ENCODE assay signal across 8 cellular contexts in the genomic region with DNA sequence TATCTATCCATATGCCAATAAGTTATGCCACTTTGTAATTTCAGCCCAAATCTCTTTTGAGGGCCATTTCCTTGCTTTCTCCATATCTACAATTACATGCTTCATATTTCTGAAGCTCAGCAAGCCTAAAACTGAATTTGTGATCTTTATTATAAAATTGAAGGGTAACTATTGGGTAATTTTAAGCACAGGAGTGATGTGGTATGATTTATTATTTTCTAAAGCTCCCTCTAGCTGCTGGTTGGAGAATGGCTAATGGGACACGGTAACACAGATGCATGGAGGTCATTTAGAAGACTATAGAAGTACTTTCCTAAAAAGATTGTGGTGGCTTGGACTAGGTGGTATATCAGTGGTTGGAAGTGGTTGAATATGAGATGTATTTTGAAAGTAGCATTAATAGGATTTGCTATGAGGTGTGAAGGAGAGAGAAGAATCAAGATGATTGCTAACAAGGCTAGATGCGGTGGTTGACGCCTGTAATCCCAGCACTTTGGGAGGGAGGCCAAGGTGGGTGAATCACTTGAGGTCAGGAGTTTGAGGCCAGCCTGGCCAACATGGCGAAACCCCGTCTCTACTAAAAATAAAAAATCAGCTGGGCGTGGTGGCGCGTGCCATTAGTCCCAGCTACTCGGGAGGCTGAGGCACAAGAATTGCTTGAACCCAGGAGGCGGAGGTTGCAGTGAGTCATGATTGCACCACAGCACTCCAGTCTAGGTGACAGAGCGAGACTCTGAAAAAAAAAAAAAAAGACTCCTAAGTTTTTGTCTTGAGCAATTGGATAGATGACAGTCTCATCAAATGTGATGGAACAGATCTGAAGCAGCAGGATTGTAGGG. TPM values are rescaled to one million over a fixed set of nuclear protein-coding genes. Genes with fewer than 3 reads are reported as not detected.
DNase-seq lines count a peak whose midpoint lies in the region; ATAC-seq, FAIRE-seq and TF ChIP-seq lines count a peak whose summit lies in the region.

No MANE protein-coding gene starts in this region.

- no peak for FAIRE-seq in pancreas (lab: Jason Lieb, UNC)

- H3K27me3 ChIP-seq in pancreas: no peaks in the 10 kb centered on the region
- H3K27me3 ChIP-seq in effector memory CD4-positive, alpha-beta T cell (replicated peaks; ENCODE audit: control insufficient read depth, insufficient read depth, low read length, poor library complexity, severe bottlenecking): no peaks in the 10 kb centered on the region

- H3K36me3 ChIP-seq in pancreas: no peaks in the 10 kb centered on the region
- H3K36me3 ChIP-seq in effector memory CD4-positive, alpha-beta T cell (ENCODE audit: control insufficient read depth, insufficient read depth, low read length): no peaks in the 10 kb centered on the region

- peaks cover 0 to 8% (median 8%) of the 10 kb centered on the region in 3 donors for H3K4me1 ChIP-seq in pancreas
- H3K4me1 ChIP-seq in effector memory CD4-positive, alpha-beta T cell (ENCODE audit: control insufficient read depth, insufficient read depth, low read length, poor library complexity, severe bottlenecking): no peaks in the 10 kb centered on the region

- H3K4me3 ChIP-seq in pancreas: no peak overlapping the region
- no peak overlapping the region for H3K4me3 ChIP-seq in effector memory CD4-positive, alpha-beta T cell (ENCODE audit: insufficient read depth, low read depth, low read length, poor library complexity, severe bottlenecking)

- peak in 3 of 4 donors; percentile 44 to 70 (median 60) for ATAC-seq in pancreas

- no peak overlapping the region for H3K27ac ChIP-seq in pancreas
- no peak overlapping the region for H3K27ac ChIP-seq in effector memory CD4-positive, alpha-beta T cell (ENCODE audit: insufficient read depth, low read length, poor library complexity, severe bottlenecking)

- no peaks in the 10 kb centered on the region for H3K9me3 ChIP-seq in pancreas
- no peaks in the 10 kb centered on the region for H3K9me3 ChIP-seq in effector memory CD4-positive, alpha-beta T cell (ENCODE audit: control insufficient read depth, low read length)

- intact Hi-C loops in pancreas (cut with DNase I): no loop called here

- DNase-seq in NCI-H69 (lab: John Stamatoyannopoulos, UW): peak; percentile 24
- DNase-seq in dermis blood vessel endothelial cell: peak; percentile 48
- no peak for DNase-seq in pancreas
- no peak for DNase-seq in DMS153 treated with DMSO at 0.1 percent for 48 hours (lab: John Stamatoyannopoulos, UW; ENCODE audit: unreplicated experiment)
- no peak for DNase-seq in GDM1 (lab: John Stamatoyannopoulos, UW)
- DNase-seq in HPDE6-E6E7 (ENCODE audit: extremely low spot score): no peak
- no peak for DNase-seq in effector memory CD4-positive, alpha-beta T cell

- TF ChIP-seq CTCF in GM12872 (IDR thresholded peaks at IDR 0.05; ENCODE audit: insufficient read depth, low read depth, low read length) (peak; percentile 39; the same call in 1 of the 3 replicates), pancreas (IDR thresholded peaks at IDR 0.05) (peak in 3 of 4 donors; percentile 10 to 22 (median 22))

- 92 to 94% methylated on average over 11 of the region's 11 CpGs for WGBS in pancreas, 2 donors

RNA-seq across cellular contexts. Expression of a gene that starts 13.9 kb away (rescaled TPM):
- total RNA-seq in dermis blood vessel endothelial cell: 26.9 and 33.8 TPM in 2 replicates
- 10 to 100 TPM; 16.3 to 22.8 (median 21.2) TPM for total RNA-seq in pancreas
- 10 to 100 TPM in 1 of 2 donors, 1 to 10 TPM in 1; 5.8 to 11.3 TPM for polyA plus RNA-seq in pancreas

RNA-seq across cellular contexts. Expression of a gene that starts 33.1 kb away (rescaled TPM):
- total RNA-seq in dermis blood vessel endothelial cell (20.6 and 23.8 TPM in 2 replicates), pancreas (1 to 10 TPM; 3.8 to 7.5 (median 5.2) TPM)
- 10 to 100 TPM in 1 of 2 donors, 1 to 10 TPM in 1; 8.9 to 13.5 TPM for polyA plus RNA-seq in pancreas

Comparison
In these comparisons a context has a peak if more than half of its experiments do, and no peak if none do; other contexts are left out.
1. DNase-seq: peak in NCI-H69 (single experiment) and dermis blood vessel endothelial cell (single experiment); none in pancreas (0 of 6), DMS153 treated with DMSO at 0.1 percent for 48 hours (single experiment), GDM1 (single experiment), HPDE6-E6E7 (single experiment) and effector memory CD4-positive, alpha-beta T cell (0 of 3).